ENCODE assay signal across 16 cellular contexts in the genomic region with DNA sequence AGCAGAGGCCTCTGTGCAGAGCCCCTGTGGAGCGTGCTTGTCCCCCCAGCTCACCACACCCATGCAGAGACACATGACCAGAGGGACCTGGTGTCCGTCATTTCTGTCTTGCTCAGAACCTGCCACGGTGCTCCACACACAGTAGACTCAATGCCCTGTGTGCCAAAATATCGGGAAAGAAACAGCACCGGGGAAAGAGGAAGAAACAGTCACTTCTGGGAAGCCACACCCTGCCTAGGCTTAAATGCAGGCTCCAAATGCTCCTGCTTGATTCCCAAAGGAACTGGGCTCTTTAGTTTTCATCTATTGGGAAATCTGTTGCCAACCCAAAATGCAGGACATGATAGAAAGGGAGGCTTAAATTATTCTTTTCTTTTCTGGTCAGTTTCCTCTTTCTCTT.
DNase-seq lines count a peak whose midpoint lies in the region; ATAC-seq and TF ChIP-seq lines count a peak whose summit lies in the region.
"Had no signal": no experiment of that assay in that cellular context is flagged by ENCODE, and none has a peak within 500 bp of the region (broad histone marks: within the 10 kb centered on the region; RNA-seq: fewer than 3 reads in every experiment).

No MANE protein-coding gene starts in this region.

- no peaks in the 10 kb centered on the region for H3K9me3 Mint-ChIP-seq in Caco-2 (ENCODE audit: unreplicated experiment)
- H3K9me3 Mint-ChIP-seq in naive B cell: peaks cover 0 to 4% (median 0%) of the 10 kb centered on the region in 7 donors
- H3K9me3 Mint-ChIP-seq in activated T-cell treated with anti-CD3 and anti-CD28 coated beads, Interleukin-2, amount 50 U/mL, for 72 hours: peaks cover 0 to 2% of the 10 kb centered on the region in 2 donors
- H3K9me3 Mint-ChIP-seq in progenitor cell of endocrine pancreas (ENCODE audit: low read depth): no peaks in the 10 kb centered on the region
- H3K9me3 Mint-ChIP-seq: stimulated activated naive CD8-positive, alpha-beta T cell treated with anti-CD3 and anti-CD28 coated beads, Interleukin-15, amount 100 ng/mL, for 72 hours; T-cell had no signal

- peak overlapping the region; percentile 51 for H3K27ac Mint-ChIP-seq in Caco-2 (ENCODE audit: unreplicated experiment)
- peak overlapping the region in 4 of 6 donors; percentile 44 to 93 (median 78) for H3K27ac Mint-ChIP-seq in naive B cell
- no peak overlapping the region for H3K27ac Mint-ChIP-seq in activated T-cell treated with anti-CD3 and anti-CD28 coated beads, Interleukin-2, amount 50 U/mL, for 72 hours
- no peak overlapping the region for H3K27ac Mint-ChIP-seq in progenitor cell of endocrine pancreas
- H3K27ac Mint-ChIP-seq: stimulated activated naive CD8-positive, alpha-beta T cell treated with anti-CD3 and anti-CD28 coated beads, Interleukin-15, amount 100 ng/mL, for 72 hours; T-cell had no signal

- ATAC-seq in naive B cell (ENCODE audit: low read depth in 2 of 2): no peak
- no peak for ATAC-seq in activated T-cell treated with anti-CD3 and anti-CD28 coated beads, Interleukin-2, amount 50 U/mL, for 72 hours (replicated peaks in 1 of 2)
- ATAC-seq: left lobe of liver; naive thymus-derived CD4-positive, alpha-beta T cell; stimulated activated naive CD8-positive, alpha-beta T cell treated with anti-CD3 and anti-CD28 coated beads, Interleukin-15, amount 100 ng/mL, for 72 hours; T-cell had no signal

- intact Hi-C loops in Caco-2 (cut with micrococcal nuclease; ENCODE audit: unreplicated experiment): no loop called here

- H3K9me3 ChIP-seq in Caco-2: no peaks in the 10 kb centered on the region

- peaks cover 4% of the 10 kb centered on the region for H3K4me1 ChIP-seq in ACC112 (ENCODE audit: control insufficient read depth, insufficient read depth, low read length, unreplicated experiment)
- peaks cover 17% of the 10 kb centered on the region; the same call in 1 of the 2 replicates for H3K4me1 ChIP-seq in Caco-2

- peak overlapping the region; percentile 21 for H2AFZ ChIP-seq in ACC112 (ENCODE audit: low read length, unreplicated experiment)

- CTCF ChIA-PET in Caco-2 (lab: Charles Lee): interaction anchor here (0.7 kb wide), 1 partner anchor 197 kb away, joined by 3 read pairs; no protein-coding TSS in a partner anchor

- no peak for TF ChIP-seq CTCF in Caco-2 (IDR thresholded peaks at IDR 0.05; ENCODE audit: insufficient read depth in 1 of 2, low read depth in 1 of 2, low read length in 1 of 2, severe bottlenecking in 1 of 2, unreplicated experiment in 1 of 2)
- no peak for TF ChIP-seq CTCF in cardiac fibroblast (IDR thresholded peaks at IDR 0.05; ENCODE audit: low read depth, low read length)
- TF ChIP-seq CTCF in progenitor cell of endocrine pancreas (IDR thresholded peaks at IDR 0.05; ENCODE audit: unreplicated experiment): no peak

- H3K36me3 Mint-ChIP-seq in Caco-2 (ENCODE audit: insufficient read depth, unreplicated experiment) (no peaks in the 10 kb centered on the region), naive B cell (peaks cover 0 to 4% of the 10 kb centered on the region in 2 donors), progenitor cell of endocrine pancreas (ENCODE audit: insufficient read depth) (no peaks in the 10 kb centered on the region)
- peaks cover 3 to 5% of the 10 kb centered on the region in 2 donors for H3K36me3 Mint-ChIP-seq in activated T-cell treated with anti-CD3 and anti-CD28 coated beads, Interleukin-2, amount 50 U/mL, for 72 hours (ENCODE audit: insufficient read depth in 2 of 2)
- H3K36me3 Mint-ChIP-seq: naive thymus-derived CD4-positive, alpha-beta T cell; T-cell had no signal

- BruUV-seq in Caco-2 (replicated peaks; lab: Mats Ljungman, UMichigan): no TSS peak

- no peak overlapping the region for H3K4me3 Mint-ChIP-seq in Caco-2 (ENCODE audit: unreplicated experiment)
- H3K4me3 Mint-ChIP-seq in naive B cell: peak overlapping the region in 7 of 8 donors; percentile 38 to 89 (median 62)
- H3K4me3 Mint-ChIP-seq in activated T-cell treated with anti-CD3 and anti-CD28 coated beads, Interleukin-2, amount 50 U/mL, for 72 hours: no peak overlapping the region
- no peak overlapping the region for H3K4me3 Mint-ChIP-seq in progenitor cell of endocrine pancreas (ENCODE audit: low read depth)
- H3K4me3 Mint-ChIP-seq: stimulated activated naive CD8-positive, alpha-beta T cell treated with anti-CD3 and anti-CD28 coated beads, Interleukin-15, amount 100 ng/mL, for 72 hours had no signal

- H3K4me3 ChIP-seq in ACC112 (ENCODE audit: low read depth, low read length) (no peak overlapping the region), Caco-2 (ENCODE audit: low read depth, low read length) (no peak overlapping the region), cardiac fibroblast (replicated peaks in 1 of 2; ENCODE audit: low read depth in 2 of 2, low read length in 2 of 2) (no peak overlapping the region)

- H3K4me1 Mint-ChIP-seq in Caco-2 (ENCODE audit: low read depth, unreplicated experiment) (peaks cover 12% of the 10 kb centered on the region), naive B cell (peaks cover 38 to 77% (median 44%) of the 10 kb centered on the region in 3 donors), progenitor cell of endocrine pancreas (ENCODE audit: low read depth) (peaks cover 20% of the 10 kb centered on the region)
- H3K4me1 Mint-ChIP-seq in activated T-cell treated with anti-CD3 and anti-CD28 coated beads, Interleukin-2, amount 50 U/mL, for 72 hours (ENCODE audit: low read depth): peaks cover 61% of the 10 kb centered on the region

- no peak for DNase-seq in Caco-2
- peak; percentile 9 to 40 for DNase-seq in cardiac fibroblast (ENCODE audit: low read depth in 2 of 2)
- DNase-seq in naive B cell: no peak
- no peak for DNase-seq in pons (ENCODE audit: low spot score)
- no peak for DNase-seq in activated T-cell treated with anti-CD3 and anti-CD28 coated beads, Interleukin-2, amount 50 U/mL, for 72 hours
- DNase-seq in progenitor cell of endocrine pancreas (ENCODE audit: low spot score, unreplicated experiment): no peak
- DNase-seq: activated naive CD4-positive, alpha-beta T cell treated with Interleukin-2 at 50 U/mL for 16 hours; C1 segment of cervical spinal cord; KBM-7; NCI-H1436 treated with DMSO at 0.1 percent for 48 hours; NCI-H526; stimulated activated naive CD8-positive, alpha-beta T cell treated with anti-CD3 and anti-CD28 coated beads, Interleukin-15, amount 100 ng/mL, for 72 hours; T-cell had no signal

- H3K27me3 ChIP-seq in ACC112 (ENCODE audit: insufficient read depth, low read length): no peaks in the 10 kb centered on the region
- no peaks in the 10 kb centered on the region for H3K27me3 ChIP-seq in Caco-2 (replicated peaks; ENCODE audit: control insufficient read depth, insufficient read depth, low read length)

- POLR2A ChIA-PET in Caco-2 (lab: Charles Lee): interaction anchor here (0.6 kb wide), 1 partner anchor 458 kb away, joined by 4 read pairs; no protein-coding TSS in a partner anchor

- H3K36me3 ChIP-seq in ACC112 (ENCODE audit: insufficient read depth, low read length): no peaks in the 10 kb centered on the region
- H3K36me3 ChIP-seq in Caco-2 (ENCODE audit: control insufficient read depth, insufficient read depth, low read length): no peaks in the 10 kb centered on the region

- H3K27ac ChIP-seq in ACC112 (ENCODE audit: low read depth, low read length): no peak overlapping the region

- H3K79me2 ChIP-seq in ACC112 (ENCODE audit: control insufficient read depth, insufficient read depth, low read length, unreplicated experiment): no peaks in the 10 kb centered on the region

- H3K27me3 Mint-ChIP-seq in Caco-2 (ENCODE audit: insufficient read depth, unreplicated experiment) (no peaks in the 10 kb centered on the region), naive B cell (no peaks in the 10 kb centered on the region), progenitor cell of endocrine pancreas (peaks cover 12% of the 10 kb centered on the region)
- H3K27me3 Mint-ChIP-seq in activated T-cell treated with anti-CD3 and anti-CD28 coated beads, Interleukin-2, amount 50 U/mL, for 72 hours (ENCODE audit: low read depth): peaks cover 14% of the 10 kb centered on the region
- H3K27me3 Mint-ChIP-seq: T-cell had no signal

Comparison
In these comparisons a context has a peak if more than half of its experiments do, and no peak if none do; other contexts are left out.
1. DNase-seq: peak in cardiac fibroblast (2 of 2); none in Caco-2 (0 of 2), naive B cell (single experiment), pons (single experiment), activated T-cell treated with anti-CD3 and anti-CD28 coated beads, Interleukin-2, amount 50 U/mL, for 72 hours (0 of 2) and progenitor cell of endocrine pancreas (single experiment).
2. H3K27ac Mint-ChIP-seq: peak in Caco-2 (single experiment) and naive B cell (4 of 6); none in activated T-cell treated with anti-CD3 and anti-CD28 coated beads, Interleukin-2, amount 50 U/mL, for 72 hours (single experiment) and progenitor cell of endocrine pancreas (single experiment).
3. H3K4me3 Mint-ChIP-seq: peak in naive B cell (7 of 8); none in Caco-2 (single experiment), activated T-cell treated with anti-CD3 and anti-CD28 coated beads, Interleukin-2, amount 50 U/mL, for 72 hours (0 of 2) and progenitor cell of endocrine pancreas (single experiment).